9 cellular contexts compared by ENCODE assay signal in the genomic region with DNA sequence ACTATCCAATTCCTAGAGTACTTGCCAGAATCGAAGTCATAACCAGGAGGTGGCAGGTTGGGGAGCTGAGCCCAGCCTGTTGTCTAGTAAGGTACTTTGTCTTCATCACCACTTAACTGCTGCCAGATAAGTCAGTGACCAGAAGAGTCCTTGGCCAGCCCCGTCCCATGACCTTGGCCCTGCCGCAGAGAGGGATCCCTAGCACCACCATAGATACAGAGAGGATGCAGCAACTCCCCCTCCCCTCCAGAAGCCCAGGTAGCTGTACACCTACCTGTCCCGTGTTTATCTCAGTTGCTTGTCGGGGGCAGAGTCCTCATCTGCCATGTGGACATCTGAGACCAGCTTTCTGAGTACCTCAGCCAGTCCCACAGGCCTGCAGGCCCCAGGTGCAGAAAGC.
"Had no signal": no experiment of that assay in that cellular context is flagged by ENCODE, and none has a peak within 500 bp of the region (broad histone marks: within the 10 kb centered on the region; RNA-seq: fewer than 3 reads in every experiment).

No MANE protein-coding gene starts in this region.

- H3K4me3 Mint-ChIP-seq: IgD-negative memory B cell had no signal

- H3K9ac ChIP-seq: KMS-11 had no signal

- ATAC-seq: HepG2, K562 had no signal

- H3K4me1 Mint-ChIP-seq: IgD-negative memory B cell had no signal

- H3K4me2 ChIP-seq: KMS-11 had no signal

- H3K4me3 ChIP-seq: K562 had no signal

- H3K27ac ChIP-seq: HL-60, KMS-11 had no signal

- H3K9me3 Mint-ChIP-seq: IgD-negative memory B cell had no signal

- DNase-seq: IMR-90, KBM-7, KG1 had no signal

- FAIRE-seq: HepG2, HTR-8/SVneo, K562 had no signal

- H3K27me3 Mint-ChIP-seq: IgD-negative memory B cell had no signal

- H3K36me3 Mint-ChIP-seq: IgD-negative memory B cell had no signal
